In genomic region chr19:36150586-36150985, GRCh38 we compare ENCODE assay signal across 19 cellular contexts. TPM values are rescaled to one million over a fixed set of nuclear protein-coding genes. Genes with fewer than 3 reads are reported as not detected.
DNase-seq lines count a peak whose midpoint lies in the region; ATAC-seq and TF ChIP-seq lines count a peak whose summit lies in the region.
"Had no signal": no experiment of that assay in that cellular context is flagged by ENCODE, and none has a peak within 500 bp of the region (broad histone marks: within the 10 kb centered on the region; RNA-seq: fewer than 3 reads in every experiment).

No MANE protein-coding gene starts in this region.

- H3K4me1 ChIP-seq in ascending aorta = peaks cover 4 to 17% of the 10 kb centered on the region in 2 donors
- no peaks in the 10 kb centered on the region for H3K4me1 ChIP-seq in parathyroid adenoma
- H3K4me1 ChIP-seq in transverse colon = peaks cover 0 to 4% (median 4%) of the 10 kb centered on the region in 4 donors
- H3K4me1 ChIP-seq: BE2C had no signal

- H3K36me3 ChIP-seq in ascending aorta (peaks cover 48 to 50% of the 10 kb centered on the region in 2 donors), parathyroid adenoma (ENCODE audit: control insufficient read depth, insufficient read depth, low read length) (no peaks in the 10 kb centered on the region), transverse colon (peaks cover 0 to 38% (median 17%) of the 10 kb centered on the region in 4 donors)

- intact Hi-C loops in ascending aorta (cut with DNase I) (loop anchor here (5.0 kb wide), 1 partner anchor 393 kb away; the partner anchor contains the start of genes HSPB6 and PROSER3), transverse colon (cut with DNase I; ENCODE audit: low total_unique reads) (no loop called here)

- ATAC-seq in GM18858 (IDR thresholded peaks at IDR 0.05; ENCODE audit: unreplicated experiment) = no peak
- ATAC-seq in HG02973 (IDR thresholded peaks at IDR 0.05; ENCODE audit: unreplicated experiment) = no peak
- ATAC-seq: activated CD4-positive, CD25-positive, alpha-beta regulatory T cell treated with anti-CD3 and anti-CD28 coated beads, Interleukin-2, amount 50 U/mL, for 24 hours; naive thymus-derived CD4-positive, alpha-beta T cell had no signal

- peaks cover 5% of the 10 kb centered on the region for H3K9me3 Mint-ChIP-seq in glutamatergic neuron (ENCODE audit: unreplicated experiment)
- H3K9me3 Mint-ChIP-seq: activated naive CD4-positive, alpha-beta T cell treated with anti-CD3 and anti-CD28 coated beads, Interleukin-2, amount 10 ng/mL, durations not matched to agents 7 days and 5 days; naive thymus-derived CD4-positive, alpha-beta T cell had no signal

- no peak overlapping the region for H2AFZ ChIP-seq in parathyroid adenoma

- H3K9me3 ChIP-seq in ascending aorta = no peaks in the 10 kb centered on the region
- no peaks in the 10 kb centered on the region for H3K9me3 ChIP-seq in parathyroid adenoma (ENCODE audit: control insufficient read depth, low read length)
- no peaks in the 10 kb centered on the region for H3K9me3 ChIP-seq in transverse colon
- H3K9me3 ChIP-seq: BE2C, MG63 had no signal

- no peak overlapping the region for H3K9ac ChIP-seq in parathyroid adenoma

- TF ChIP-seq EP300 in transverse colon (IDR thresholded peaks at IDR 0.05; ENCODE audit: low read depth) = no peak

- peak overlapping the region; percentile 74 to 96 for H3K4me3 ChIP-seq in ascending aorta
- no peak overlapping the region for H3K4me3 ChIP-seq in parathyroid adenoma (ENCODE audit: low read depth, low read length)
- no peak overlapping the region for H3K4me3 ChIP-seq in transverse colon
- H3K4me3 ChIP-seq: MG63 had no signal

- H3K4me2 ChIP-seq in parathyroid adenoma (ENCODE audit: low read length) = no peak overlapping the region

- no peak for TF ChIP-seq POLR2A in transverse colon (IDR thresholded peaks at IDR 0.05)

- peaks cover 6% of the 10 kb centered on the region for H3K27me3 Mint-ChIP-seq in glutamatergic neuron (ENCODE audit: unreplicated experiment)
- H3K27me3 Mint-ChIP-seq: activated naive CD4-positive, alpha-beta T cell treated with anti-CD3 and anti-CD28 coated beads, Interleukin-2, amount 10 ng/mL, durations not matched to agents 7 days and 5 days; naive thymus-derived CD4-positive, alpha-beta T cell had no signal

- peaks cover 3% of the 10 kb centered on the region for H3K4me1 Mint-ChIP-seq in glutamatergic neuron (ENCODE audit: low read depth, unreplicated experiment)

- DNase-seq in ascending aorta (ENCODE audit: low spot score in 2 of 2) (no peak), glutamatergic neuron (no peak), transverse colon (no peak), SK-N-DZ (ENCODE audit: low spot score) (no peak), NCI-H1694 treated with DMSO at 0.1 percent for 48 hours (lab: John Stamatoyannopoulos, UW) (no peak)
- DNase-seq: activated CD8-positive, alpha-beta memory T cell treated with anti-CD3 and anti-CD28 coated beads, Interleukin-2, amount 50 U/mL, for 4 hours; activated naive CD4-positive, alpha-beta T cell treated with anti-CD3 and anti-CD28 coated beads, Interleukin-2, amount 10 ng/mL, durations not matched to agents 7 days and 5 days; BE2C; MG63; naive thymus-derived CD4-positive, alpha-beta T cell; NCI-H2029 treated with DMSO at 0.1 percent for 48 hours; NCI-H69; stimulated activated CD4-positive, alpha-beta T cell treated with anti-CD3 and anti-CD28 coated beads, Interleukin-1b, Interleukin-23, amount 100 ng/mL, for 48 hours had no signal

- H3K27me3 ChIP-seq in ascending aorta = no peaks in the 10 kb centered on the region
- no peaks in the 10 kb centered on the region for H3K27me3 ChIP-seq in parathyroid adenoma (ENCODE audit: control insufficient read depth, insufficient read depth, low read length)
- no peaks in the 10 kb centered on the region for H3K27me3 ChIP-seq in transverse colon
- H3K27me3 ChIP-seq: BE2C, MG63 had no signal

- 83% methylated on average over 5 of the region's 5 CpGs; no CpG with 5 or more reads in 1 of the 2 donors for WGBS in transverse colon (ENCODE audit: low coverage in 1 of 2), 2 donors

- in situ Hi-C loops in transverse colon (cut with MboI; ENCODE audit: low pct_ligation_motif_present in 1 of 4, low pct_unique_long_range_greater_than_20kb in 1 of 4, low sequenced_read_pairs in 3 of 4) = no loop called here

- no peak for TF ChIP-seq CTCF in ascending aorta (IDR thresholded peaks at IDR 0.05)
- TF ChIP-seq CTCF in glutamatergic neuron (IDR thresholded peaks at IDR 0.05; ENCODE audit: partially characterized antibody, unreplicated experiment) = no peak
- TF ChIP-seq CTCF in parathyroid adenoma (IDR thresholded peaks at IDR 0.05) = no peak
- TF ChIP-seq CTCF in transverse colon (IDR thresholded peaks at IDR 0.05) = no peak

- H3K79me2 ChIP-seq in parathyroid adenoma = peaks cover 7% of the 10 kb centered on the region

- H3K27ac ChIP-seq in ascending aorta (peak overlapping the region; percentile 99 to 100), parathyroid adenoma (peak overlapping the region; percentile 98), transverse colon (peak overlapping the region; percentile 84 to 95 (median 94))

- H3K36me3 Mint-ChIP-seq in glutamatergic neuron (ENCODE audit: unreplicated experiment) = peaks cover 5% of the 10 kb centered on the region

- peak overlapping the region; percentile 84 for H3K4me3 Mint-ChIP-seq in glutamatergic neuron (ENCODE audit: unreplicated experiment)
- H3K4me3 Mint-ChIP-seq: activated naive CD4-positive, alpha-beta T cell treated with anti-CD3 and anti-CD28 coated beads, Interleukin-2, amount 10 ng/mL, durations not matched to agents 7 days and 5 days; naive thymus-derived CD4-positive, alpha-beta T cell had no signal

- no peak overlapping the region for H3K27ac Mint-ChIP-seq in glutamatergic neuron (ENCODE audit: unreplicated experiment)
- H3K27ac Mint-ChIP-seq: activated naive CD4-positive, alpha-beta T cell treated with anti-CD3 and anti-CD28 coated beads, Interleukin-2, amount 10 ng/mL, durations not matched to agents 7 days and 5 days had no signal

RNA-seq across cellular contexts. Expression of gene COX7A1, which starts 1.7 kb away (rescaled TPM):
- total RNA-seq in ascending aorta (51.2 TPM), glutamatergic neuron (ENCODE audit: unreplicated experiment) (62.3 TPM), transverse colon (10 to 100 TPM in 2 of 4 donors, 1 to 10 TPM in 1, not detected in 1; 7.8 to 26.3 (median 11.7) TPM)
- not detected in 2 replicates for polyA plus RNA-seq in SK-N-DZ (2014; cell fraction: cytosol; rRNA removed)
- not detected in 2 replicates for polyA plus RNA-seq in SK-N-DZ (2014; cell fraction: nucleus; rRNA removed)
- total RNA-seq: naive thymus-derived CD4-positive, alpha-beta T cell; T-helper 1 cell treated with Interleukin-12 subunit alpha and Interleukin-12 subunit beta and Interleukin-4 antibody, amounts not matched to agents 30 ng/mL and 1 ng/mL, for 36 hours had no signal
- polyA plus RNA-seq: naive thymus-derived CD4-positive, alpha-beta T cell had no signal

RNA-seq across cellular contexts. Expression of gene CAPNS1, which starts 10.7 kb away (rescaled TPM):
- total RNA-seq in ascending aorta (168 TPM), glutamatergic neuron (ENCODE audit: unreplicated experiment) (478 TPM), transverse colon (100 to 1,000 TPM; 222 to 304 (median 248) TPM)
- polyA plus RNA-seq in SK-N-DZ (2014; cell fraction: cytosol; rRNA removed) = 156 and 192 TPM in 2 replicates
- 46.4 and 72.4 TPM in 2 replicates for polyA plus RNA-seq in SK-N-DZ (2014; cell fraction: nucleus; rRNA removed)

RNA-seq across cellular contexts. Expression of gene TBCB, which starts 35.3 kb away (rescaled TPM):
- total RNA-seq in ascending aorta (129 TPM), glutamatergic neuron (ENCODE audit: unreplicated experiment) (337 TPM), transverse colon (100 to 1,000 TPM in 2 of 4 donors, 10 to 100 TPM in 2; 82.4 to 175 (median 134) TPM)
- 281 and 357 TPM in 2 replicates for polyA plus RNA-seq in SK-N-DZ (2014; cell fraction: cytosol; rRNA removed)
- 171 and 185 TPM in 2 replicates for polyA plus RNA-seq in SK-N-DZ (2014; cell fraction: nucleus; rRNA removed)

RNA-seq across cellular contexts. Expression of gene POLR2I, which starts 35.9 kb away (rescaled TPM):
- total RNA-seq in ascending aorta (21.0 TPM), glutamatergic neuron (ENCODE audit: unreplicated experiment) (79.2 TPM), transverse colon (10 to 100 TPM in 3 of 4 donors, not detected in 1; 15.1 to 44.9 (median 44.0) TPM)
- 99.7 and 132 TPM in 2 replicates for polyA plus RNA-seq in SK-N-DZ (2014; cell fraction: cytosol; rRNA removed)
- polyA plus RNA-seq in SK-N-DZ (2014; cell fraction: nucleus; rRNA removed) = 56.2 and 91.9 TPM in 2 replicates

RNA-seq across cellular contexts. Expression of gene OVOL3, which starts 39.6 kb away (rescaled TPM):
- total RNA-seq in ascending aorta (not detected), glutamatergic neuron (ENCODE audit: unreplicated experiment) (not detected), transverse colon (not detected)
- 0.30 TPM in 1 of 2 replicates, not detected in the other for polyA plus RNA-seq in SK-N-DZ (2014; cell fraction: cytosol; rRNA removed)
- 0.71 TPM in 1 of 2 replicates, not detected in the other for polyA plus RNA-seq in SK-N-DZ (2014; cell fraction: nucleus; rRNA removed)
- total RNA-seq: naive thymus-derived CD4-positive, alpha-beta T cell; pulmonary artery endothelial cell; T-helper 1 cell treated with Interleukin-12 subunit alpha and Interleukin-12 subunit beta and Interleukin-4 antibody, amounts not matched to agents 30 ng/mL and 1 ng/mL, for 36 hours had no signal
- polyA plus RNA-seq: naive thymus-derived CD4-positive, alpha-beta T cell had no signal

Comparison
In these comparisons a context has a peak if more than half of its experiments do, and no peak if none do; other contexts are left out.
1. H3K4me3 ChIP-seq: peak in ascending aorta (2 of 2); none in parathyroid adenoma (single experiment) and transverse colon (0 of 4).
2. Peak in every context shown above with its lines, with median percentiles within 50 percentile points of each other: H3K27ac ChIP-seq.